ENCODE assay signal across 8 cellular contexts in the genomic region with DNA sequence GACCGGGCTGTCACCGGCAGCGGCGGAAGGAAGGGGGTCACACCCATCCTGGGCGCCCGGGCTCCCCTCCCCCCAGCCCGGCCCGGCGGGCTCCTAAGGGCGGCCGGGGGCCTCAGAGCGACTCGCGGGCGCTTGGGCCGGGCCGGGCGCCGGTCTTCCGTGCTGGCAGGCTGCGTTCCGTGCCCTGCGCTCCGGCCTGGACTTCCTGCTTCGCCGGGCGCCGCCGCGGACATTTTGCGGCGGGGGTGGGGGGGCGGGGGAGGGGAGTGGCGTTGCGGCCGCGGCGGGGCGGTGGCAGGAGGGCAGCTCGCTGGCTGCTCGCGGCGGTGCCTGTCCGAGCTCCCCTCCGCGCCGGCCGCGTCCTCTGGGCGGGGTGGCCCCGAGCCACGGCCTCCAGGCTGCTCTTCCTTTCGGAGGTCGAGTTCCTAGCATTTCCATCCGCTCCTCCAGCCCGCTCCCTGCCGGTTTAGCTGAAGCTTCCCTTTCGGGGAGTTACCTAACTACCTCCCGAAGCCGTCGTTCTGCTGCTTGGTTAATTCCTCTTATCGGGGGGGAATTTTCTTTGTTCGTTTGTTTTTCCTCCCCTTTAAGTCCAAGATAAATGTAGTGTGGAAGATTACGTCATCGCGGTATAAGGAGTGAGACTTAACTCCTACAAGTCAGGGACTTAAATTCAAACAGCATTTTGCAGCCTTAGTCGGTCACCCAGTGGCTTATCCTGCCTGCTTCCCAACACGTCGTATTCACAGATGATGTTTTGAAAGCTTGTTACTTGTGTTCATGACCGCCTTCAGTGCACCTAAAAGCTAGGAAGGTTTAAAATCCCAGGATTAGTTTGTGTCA. TPM values are rescaled to one million over a fixed set of nuclear protein-coding genes. Genes with fewer than 3 reads are reported as not detected.
A peak's percentile ranks its signal among the peaks of the same experiment; 100 is the strongest.
DNase-seq lines count a peak whose midpoint lies in the region; ATAC-seq and TF ChIP-seq lines count a peak whose summit lies in the region.

No MANE protein-coding gene starts in this region.

- H3K27ac Mint-ChIP-seq in activated naive CD4-positive, alpha-beta T cell treated with anti-CD3 and anti-CD28 coated beads, Interleukin-2, amount 50 U/mL, for 24 hours = peak overlapping the region; percentile 98

- peak overlapping the region; percentile 95 for H3K27ac ChIP-seq in RWPE2 (ENCODE audit: poor library complexity, severe bottlenecking)

- ATAC-seq in GM21367 (IDR thresholded peaks at IDR 0.05; ENCODE audit: unreplicated experiment) (peak; percentile 28), RWPE2 (ENCODE audit: low read depth) (peak; percentile 49)

- H3K36me3 ChIP-seq in RWPE2 (ENCODE audit: low read depth) = peaks cover 41% of the 10 kb centered on the region

- DNase-seq in COLO668 (lab: John Stamatoyannopoulos, UW; ENCODE audit: unreplicated experiment) (peak; percentile 91), HT1080 (ENCODE audit: low read depth) (peak; percentile 55), RWPE2 (ENCODE audit: low spot score) (no peak), glomerular visceral epithelial cell (ENCODE audit: extremely low spot score) (peak; percentile 77), non-pigmented ciliary epithelial cell (ENCODE audit: low read depth) (peak; percentile 61), ureter (ENCODE audit: low spot score) (peak; percentile 71)

- peaks cover 56% of the 10 kb centered on the region for H3K4me1 Mint-ChIP-seq in activated naive CD4-positive, alpha-beta T cell treated with anti-CD3 and anti-CD28 coated beads, Interleukin-2, amount 50 U/mL, for 24 hours

- peak overlapping the region; percentile 85 for H3K4me3 ChIP-seq in RWPE2 (ENCODE audit: severe bottlenecking)

- H3K9me3 Mint-ChIP-seq in activated naive CD4-positive, alpha-beta T cell treated with anti-CD3 and anti-CD28 coated beads, Interleukin-2, amount 50 U/mL, for 24 hours = no peaks in the 10 kb centered on the region

- no peaks in the 10 kb centered on the region for H3K27me3 Mint-ChIP-seq in activated naive CD4-positive, alpha-beta T cell treated with anti-CD3 and anti-CD28 coated beads, Interleukin-2, amount 50 U/mL, for 24 hours

- peaks cover 12% of the 10 kb centered on the region for H3K36me3 Mint-ChIP-seq in activated naive CD4-positive, alpha-beta T cell treated with anti-CD3 and anti-CD28 coated beads, Interleukin-2, amount 50 U/mL, for 24 hours

- peak overlapping the region; percentile 100 for H3K4me3 Mint-ChIP-seq in activated naive CD4-positive, alpha-beta T cell treated with anti-CD3 and anti-CD28 coated beads, Interleukin-2, amount 50 U/mL, for 24 hours

- peaks cover 23% of the 10 kb centered on the region for H3K4me1 ChIP-seq in RWPE2 (ENCODE audit: insufficient read depth, poor library complexity, severe bottlenecking)

- no peaks in the 10 kb centered on the region for H3K27me3 ChIP-seq in RWPE2 (ENCODE audit: insufficient read depth, poor library complexity, severe bottlenecking)

- no peak for TF ChIP-seq CTCF in RWPE2 (IDR thresholded peaks at IDR 0.05; ENCODE audit: poor library complexity, severe bottlenecking)

- H3K9me3 ChIP-seq in RWPE2 (ENCODE audit: severe bottlenecking) = no peaks in the 10 kb centered on the region

RNA-seq across cellular contexts. Expression of gene CDC42, which starts 0.7 kb away (rescaled TPM):
- total RNA-seq in HT1080 (2014; rRNA removed; shearing (Covaris generic)) = 285 and 338 TPM in 2 replicates
- polyA plus RNA-seq in HT1080 (2015; cell fraction: cytosol; rRNA removed) = 232 and 245 TPM in 2 replicates
- polyA plus RNA-seq in HT1080 (2015; cell fraction: nucleus; rRNA removed) = 204 and 253 TPM in 2 replicates
- 326 TPM for total RNA-seq in ureter

RNA-seq across cellular contexts. Expression of gene CELA3A, which starts 51.8 kb away (rescaled TPM):
- not detected in 2 replicates for total RNA-seq in HT1080 (2014; rRNA removed; shearing (Covaris generic))
- not detected in 2 replicates for polyA plus RNA-seq in HT1080 (2015; cell fraction: cytosol; rRNA removed)
- polyA plus RNA-seq in HT1080 (2015; cell fraction: nucleus; rRNA removed) = not detected in 2 replicates
- not detected for total RNA-seq in ureter
